11 cellular contexts compared by ENCODE assay signal in the genomic region with DNA sequence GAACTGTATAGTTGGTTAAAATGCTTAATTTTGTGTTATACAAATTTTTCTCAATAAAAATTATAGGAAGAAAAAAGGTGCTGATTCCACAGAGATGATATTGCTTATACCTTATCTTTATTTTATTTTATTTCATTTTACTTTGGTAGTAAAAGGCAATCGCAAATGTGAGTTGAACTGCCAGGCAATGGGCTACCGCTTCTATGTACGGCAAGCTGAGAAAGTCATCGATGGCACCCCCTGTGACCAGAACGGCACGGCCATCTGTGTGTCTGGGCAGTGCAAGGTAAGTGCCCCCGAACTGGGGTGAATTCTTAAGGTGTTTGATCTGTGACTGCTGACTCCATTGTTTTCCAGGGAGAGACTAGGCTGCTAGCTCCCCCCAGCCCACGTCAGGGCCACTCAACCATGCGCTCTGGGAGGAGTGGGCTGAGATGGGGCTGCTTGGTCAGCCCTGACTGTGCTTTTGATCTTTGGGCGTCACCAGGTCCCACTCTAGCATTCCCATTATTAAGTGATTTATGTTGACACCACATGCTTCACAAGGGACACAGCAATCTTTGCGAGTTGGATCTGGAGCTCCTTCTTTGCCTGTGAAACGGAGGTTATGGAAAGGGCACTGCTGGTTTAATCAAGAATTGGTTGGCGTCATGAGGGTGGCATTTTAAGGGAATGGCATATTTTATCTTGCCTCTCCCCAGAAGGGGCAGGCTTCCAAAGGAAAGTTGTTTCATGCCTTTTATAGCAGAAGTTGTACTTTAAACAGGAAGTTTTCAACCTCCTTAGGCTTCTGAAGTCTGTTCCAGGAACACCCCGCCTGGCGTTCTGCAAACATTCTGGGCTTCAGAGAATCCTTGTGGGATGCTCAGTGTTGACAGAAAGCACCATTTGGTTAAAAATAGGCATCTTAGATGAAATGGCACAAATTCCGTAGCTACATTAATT.
DNase-seq lines count a peak whose midpoint lies in the region; ATAC-seq and TF ChIP-seq lines count a peak whose summit lies in the region.
"Had no signal": no experiment of that assay in that cellular context is flagged by ENCODE, and none has a peak within 500 bp of the region (broad histone marks: within the 10 kb centered on the region; RNA-seq: fewer than 3 reads in every experiment).

No MANE protein-coding gene starts in this region.

- no peaks in the 10 kb centered on the region for H3K9me3 ChIP-seq in right cardiac atrium (ENCODE audit: control insufficient read depth, low read length)
- H3K9me3 ChIP-seq in CD4-positive, alpha-beta T cell (ENCODE audit: control insufficient read depth, low read length), result no peaks in the 10 kb centered on the region
- no peaks in the 10 kb centered on the region for H3K9me3 ChIP-seq in MM.1S (replicated peaks; ENCODE audit: insufficient read depth, low read length)

- peak; percentile 6 for DNase-seq in Daoy (ENCODE audit: low read depth)
- DNase-seq in brain microvascular endothelial cell, result peak; percentile 30
- DNase-seq in right cardiac atrium, result peak in 1 of 3 donors; percentile 65
- no peak for DNase-seq in NCI-H2196 treated with DMSO at 0.1 percent for 48 hours (lab: John Stamatoyannopoulos, UW; ENCODE audit: unreplicated experiment)
- no peak for DNase-seq in COR-L47 (lab: John Stamatoyannopoulos, UW)
- DNase-seq in CD4-positive, alpha-beta T cell, result no peak
- no peak for DNase-seq in MM.1S
- DNase-seq: activated B cell treated with CpG ODN at 0.5 μM for 24 hours; activated naive CD4-positive, alpha-beta T cell treated with anti-CD3 and anti-CD28 coated beads, Interleukin-2, amount 10 ng/mL, durations not matched to agents 7 days and 5 days; CD8-positive, alpha-beta memory T cell had no signal

- no peaks in the 10 kb centered on the region for H3K9me2 ChIP-seq in MM.1S (replicated peaks; ENCODE audit: insufficient read depth, low read length)

- H3K9ac ChIP-seq in rectal smooth muscle tissue (ENCODE audit: low read length) (no peak overlapping the region), MM.1S (ENCODE audit: low read length) (no peak overlapping the region)

- H3K36me3 Mint-ChIP-seq in CD4-positive, alpha-beta T cell (ENCODE audit: low read depth), result no peaks in the 10 kb centered on the region
- H3K36me3 Mint-ChIP-seq: activated naive CD4-positive, alpha-beta T cell treated with anti-CD3 and anti-CD28 coated beads, Interleukin-2, amount 10 ng/mL, durations not matched to agents 7 days and 5 days; CD8-positive, alpha-beta memory T cell had no signal

- WGBS in right cardiac atrium, result 64% methylated on average over 16 of the region's 16 CpGs

- H4K20me1 ChIP-seq in MM.1S (ENCODE audit: insufficient read depth, low read length), result no peaks in the 10 kb centered on the region

- no peak overlapping the region for H3K27ac Mint-ChIP-seq in CD4-positive, alpha-beta T cell
- H3K27ac Mint-ChIP-seq: activated B cell treated with CpG ODN at 0.5 μM for 24 hours; activated naive CD4-positive, alpha-beta T cell treated with anti-CD3 and anti-CD28 coated beads, Interleukin-2, amount 10 ng/mL, durations not matched to agents 7 days and 5 days; CD8-positive, alpha-beta memory T cell had no signal

- in situ Hi-C loops in brain microvascular endothelial cell (cut with HindIII; ENCODE audit: low pct_ligation_motif_present, low sequenced_read_pairs), result no loop called here

- intact Hi-C loops in right cardiac atrium (cut with DNase I), result no loop called here
- intact Hi-C loops in CD4-positive, alpha-beta T cell (cut with DNase I, micrococcal nuclease), result no loop called here

- no peak overlapping the region for H3K4me3 ChIP-seq in brain microvascular endothelial cell (ENCODE audit: low read depth, low read length)
- H3K4me3 ChIP-seq in right cardiac atrium (ENCODE audit: low read length), result no peak overlapping the region
- H3K4me3 ChIP-seq in rectal smooth muscle tissue (ENCODE audit: low read length), result peak overlapping the region; percentile 9
- H3K4me3 ChIP-seq in MM.1S (ENCODE audit: low read length), result no peak overlapping the region

- H3K4me1 ChIP-seq in right cardiac atrium (ENCODE audit: control insufficient read depth, insufficient read depth, low read length), result peaks cover 4% of the 10 kb centered on the region
- H3K4me1 ChIP-seq in rectal smooth muscle tissue (ENCODE audit: control insufficient read depth, insufficient read depth, low read length), result no peaks in the 10 kb centered on the region
- H3K4me1 ChIP-seq in MM.1S (ENCODE audit: low read length), result no peaks in the 10 kb centered on the region

- POLR2A ChIA-PET in CD4-positive, alpha-beta T cell (lab: Charles Lee), result no interaction called here

- TF ChIP-seq CTCF in brain microvascular endothelial cell (IDR thresholded peaks at IDR 0.05; ENCODE audit: low read depth, low read length, missing control alignments), result peak; percentile 38
- no peak for TF ChIP-seq CTCF in CD4-positive, alpha-beta T cell (IDR thresholded peaks at IDR 0.05)
- no peak for TF ChIP-seq CTCF in MM.1S (IDR thresholded peaks at IDR 0.05; ENCODE audit: low read length)

- H3K4me1 Mint-ChIP-seq in CD4-positive, alpha-beta T cell (ENCODE audit: low read depth), result no peaks in the 10 kb centered on the region
- H3K4me1 Mint-ChIP-seq: activated B cell treated with CpG ODN at 0.5 μM for 24 hours; activated naive CD4-positive, alpha-beta T cell treated with anti-CD3 and anti-CD28 coated beads, Interleukin-2, amount 10 ng/mL, durations not matched to agents 7 days and 5 days; CD8-positive, alpha-beta memory T cell had no signal

- ATAC-seq in right cardiac atrium, result peak; percentile 57 to 79
- no peak for ATAC-seq in CD4-positive, alpha-beta T cell (ENCODE audit: poor library complexity)

- no peaks in the 10 kb centered on the region for H3K36me3 ChIP-seq in brain microvascular endothelial cell (replicated peaks)
- H3K36me3 ChIP-seq in rectal smooth muscle tissue (ENCODE audit: control insufficient read depth, insufficient read depth, low read length), result no peaks in the 10 kb centered on the region
- no peaks in the 10 kb centered on the region for H3K36me3 ChIP-seq in MM.1S (replicated peaks; ENCODE audit: insufficient read depth, low read length)

- no peaks in the 10 kb centered on the region for H3K9me3 Mint-ChIP-seq in CD4-positive, alpha-beta T cell
- H3K9me3 Mint-ChIP-seq: activated B cell treated with CpG ODN at 0.5 μM for 24 hours; activated naive CD4-positive, alpha-beta T cell treated with anti-CD3 and anti-CD28 coated beads, Interleukin-2, amount 10 ng/mL, durations not matched to agents 7 days and 5 days; CD8-positive, alpha-beta memory T cell had no signal

- H2AFZ ChIP-seq in MM.1S (ENCODE audit: low read length), result no peak overlapping the region

- CTCF ChIA-PET in CD4-positive, alpha-beta T cell (lab: Charles Lee), result no interaction called here

- no peak overlapping the region for H3K4me2 ChIP-seq in MM.1S (ENCODE audit: low read depth, low read length)

- no peaks in the 10 kb centered on the region for H3K27me3 ChIP-seq in brain microvascular endothelial cell (replicated peaks)
- H3K27me3 ChIP-seq in right cardiac atrium (ENCODE audit: control insufficient read depth, insufficient read depth), result no peaks in the 10 kb centered on the region
- no peaks in the 10 kb centered on the region for H3K27me3 ChIP-seq in rectal smooth muscle tissue (ENCODE audit: control insufficient read depth, insufficient read depth, low read length)
- peaks cover 6% of the 10 kb centered on the region for H3K27me3 ChIP-seq in CD4-positive, alpha-beta T cell (ENCODE audit: control insufficient read depth, insufficient read depth, low read length)
- H3K27me3 ChIP-seq in MM.1S (replicated peaks; ENCODE audit: insufficient read depth, low read length), result no peaks in the 10 kb centered on the region

- no peaks in the 10 kb centered on the region for H3K79me2 ChIP-seq in MM.1S (ENCODE audit: low read length)

- no peak overlapping the region for H3K4me3 Mint-ChIP-seq in CD4-positive, alpha-beta T cell
- H3K4me3 Mint-ChIP-seq: activated B cell treated with CpG ODN at 0.5 μM for 24 hours; activated naive CD4-positive, alpha-beta T cell treated with anti-CD3 and anti-CD28 coated beads, Interleukin-2, amount 10 ng/mL, durations not matched to agents 7 days and 5 days; CD8-positive, alpha-beta memory T cell had no signal

- peaks cover 33% of the 10 kb centered on the region for H3K27me3 Mint-ChIP-seq in CD4-positive, alpha-beta T cell

- H3K27ac ChIP-seq in brain microvascular endothelial cell, result no peak overlapping the region
- H3K27ac ChIP-seq in right cardiac atrium (ENCODE audit: low read length), result peak overlapping the region; percentile 61
- no peak overlapping the region for H3K27ac ChIP-seq in rectal smooth muscle tissue (ENCODE audit: low read depth, low read length)
- no peak overlapping the region for H3K27ac ChIP-seq in CD4-positive, alpha-beta T cell (ENCODE audit: low read depth, low read length)
- H3K27ac ChIP-seq in MM.1S (ENCODE audit: low read length), result no peak overlapping the region

- H3F3A ChIP-seq in MM.1S (ENCODE audit: insufficient read depth, low read length), result no peaks in the 10 kb centered on the region

Comparison
In these comparisons a context has a peak if more than half of its experiments do, and no peak if none do; other contexts are left out.
1. DNase-seq: peak in Daoy (single experiment) and brain microvascular endothelial cell (single experiment); none in NCI-H2196 treated with DMSO at 0.1 percent for 48 hours (single experiment), COR-L47 (single experiment), CD4-positive, alpha-beta T cell (0 of 10) and MM.1S (single experiment).